ENCODE assay signal across 26 cellular contexts in the genomic region with DNA sequence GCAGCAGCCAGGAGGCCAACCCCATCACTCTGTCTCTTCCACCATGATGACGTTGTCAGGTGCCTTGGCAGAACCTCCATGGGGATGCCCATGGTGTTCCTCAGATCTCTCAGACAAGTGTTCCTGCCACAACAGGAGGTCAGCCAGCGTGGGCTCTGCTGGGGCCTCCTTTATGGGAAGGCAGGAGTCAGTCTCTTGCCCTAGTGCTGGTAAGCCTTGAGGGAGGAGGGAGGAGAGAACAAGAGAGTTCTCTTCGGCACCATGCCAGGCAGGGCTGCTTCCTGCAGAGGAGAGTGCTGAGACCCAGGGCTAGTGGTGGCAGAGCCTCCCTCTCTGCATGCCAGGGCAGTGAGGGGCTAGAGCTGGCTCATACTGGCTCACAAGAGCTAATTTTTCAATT. TPM values are rescaled to one million over a fixed set of nuclear protein-coding genes. Genes with fewer than 3 reads are reported as not detected.
A peak's percentile ranks its signal among the peaks of the same experiment; 100 is the strongest.
DNase-seq lines count a peak whose midpoint lies in the region; ATAC-seq, FAIRE-seq and TF ChIP-seq lines count a peak whose summit lies in the region.
"Had no signal": no experiment of that assay in that cellular context is flagged by ENCODE, and none has a peak within 500 bp of the region (broad histone marks: within the 10 kb centered on the region; RNA-seq: fewer than 3 reads in every experiment).

No MANE protein-coding gene starts in this region.

- H3K9ac ChIP-seq in K562 (ENCODE audit: insufficient read depth in 1 of 2, low read depth in 2 of 2, low read length in 2 of 2) (peak overlapping the region in 1 of 2 experiments; percentile 34; a peak in 2 of 4 replicates), mammary epithelial cell (ENCODE audit: insufficient read depth, low read length) (no peak overlapping the region)

- H3K27ac ChIP-seq in K562 (ENCODE audit: extremely low read depth, low read depth, low read length) (no peak overlapping the region), layer of hippocampus (ENCODE audit: low read depth, low read length) (peak overlapping the region; percentile 43), temporal lobe (ENCODE audit: low read depth, low read length) (peak overlapping the region; percentile 85), tibial artery (no peak overlapping the region), mammary epithelial cell (ENCODE audit: insufficient read depth, low read depth, low read length) (no peak overlapping the region)
- H3K27ac ChIP-seq: SK-N-MC had no signal

- POLR2A ChIA-PET in K562 (lab: Yijun Ruan, JAX) = interaction anchor here (0.6 to 19.9 kb wide), 7 partner anchors 8 to 554 kb away, joined by 3 to 414 read pairs (median 4); no protein-coding TSS in a partner anchor

- H3K4me3 ChIP-seq in K562 (no peak overlapping the region), tibial artery (no peak overlapping the region), mammary epithelial cell (replicated peaks in 1 of 3; ENCODE audit: insufficient read depth in 1 of 3, low read depth in 2 of 3, low read length in 3 of 3) (no peak overlapping the region)
- H3K4me3 ChIP-seq: SK-N-MC had no signal

- intact Hi-C loops in K562 (cut with micrococcal nuclease) = no loop called here
- intact Hi-C loops in tibial artery (cut with DNase I; ENCODE audit: low total_unique reads) = no loop called here
- intact Hi-C loops in mammary epithelial cell (cut with micrococcal nuclease) = no loop called here

- H3K9me3 ChIP-seq in K562 (replicated peaks; ENCODE audit: control insufficient read depth, insufficient read depth, low read depth, low read length) = no peaks in the 10 kb centered on the region
- H3K9me3 ChIP-seq in tibial artery = no peaks in the 10 kb centered on the region
- H3K9me3 ChIP-seq in mammary epithelial cell (replicated peaks; ENCODE audit: insufficient read depth, low read length) = no peaks in the 10 kb centered on the region
- H3K9me3 ChIP-seq: Caco-2 had no signal

- H3K27me3 ChIP-seq in K562 (ENCODE audit: control insufficient read depth in 2 of 2, insufficient read depth in 2 of 2, low read length in 2 of 2) (peaks cover 90 to 100% of the 10 kb centered on the region in 2 experiments), layer of hippocampus (ENCODE audit: control insufficient read depth, insufficient read depth, low read length) (no peaks in the 10 kb centered on the region), tibial artery (no peaks in the 10 kb centered on the region), mammary epithelial cell (ENCODE audit: insufficient read depth, low read length) (no peaks in the 10 kb centered on the region)

- H3K79me2 ChIP-seq in K562 (ENCODE audit: control insufficient read depth, insufficient read depth, low read length) (no peaks in the 10 kb centered on the region), mammary epithelial cell (ENCODE audit: insufficient read depth, low read length) (no peaks in the 10 kb centered on the region)

- H2AFZ ChIP-seq in K562 (ENCODE audit: low read depth, low read length) = no peak overlapping the region
- no peak overlapping the region for H2AFZ ChIP-seq in mammary epithelial cell (ENCODE audit: low read depth, low read length)

- H3K36me3 ChIP-seq in K562 (ENCODE audit: control insufficient read depth, insufficient read depth, low read length) (no peaks in the 10 kb centered on the region), tibial artery (no peaks in the 10 kb centered on the region), mammary epithelial cell (ENCODE audit: insufficient read depth, low read length) (no peaks in the 10 kb centered on the region)

- dilution Hi-C loops in mammary epithelial cell (cut with HindIII; ENCODE audit: low sequenced_read_pairs) = no loop called here

- H4K20me1 ChIP-seq in K562 (replicated peaks; ENCODE audit: control insufficient read depth, insufficient read depth, low read length) = peaks cover 99% of the 10 kb centered on the region
- no peaks in the 10 kb centered on the region for H4K20me1 ChIP-seq in mammary epithelial cell (ENCODE audit: insufficient read depth, low read length)

- FAIRE-seq in K562 (lab: Jason Lieb, UNC) = no peak
- FAIRE-seq: G401.6, GM12892 had no signal

- in situ Hi-C loops in K562 (cut with MboI) = no loop called here
- in situ Hi-C loops in mammary epithelial cell (cut with MboI; ENCODE audit: low sequenced_read_pairs in 2 of 2) = no loop called here

- no peak for TF ChIP-seq EP300 in K562 (IDR thresholded peaks at IDR 0.05; ENCODE audit: low read length)

- 2% methylated on average over 3 of the region's 3 CpGs for WGBS in K562 (ENCODE audit: insufficient coverage, low coverage, missing lambda C conversion rate)
- WGBS in mammary epithelial cell (ENCODE audit: low coverage, missing lambda C conversion rate) = 48% methylated on average over 3 of the region's 3 CpGs

- ATAC-seq in K562 (no peak), HG03135 (IDR thresholded peaks at IDR 0.05; ENCODE audit: unreplicated experiment) (no peak)
- ATAC-seq: PC-3 had no signal

- TF ChIP-seq RAD21 in K562 (CRISPR knock-in tag; conservative IDR thresholded peaks at IDR 0.05 in 1 of 2, IDR thresholded peaks at IDR 0.05 in 1 of 2) = no peak

- CTCF ChIA-PET in K562 (lab: Yijun Ruan, JAX; ENCODE audit: low intra/inter-chr PET ratio) (no interaction called here), mammary epithelial cell (lab: Charles Lee; ENCODE audit: low non-redundant PET) (interaction anchor here (0.5 kb wide), 1 partner anchor 272 kb away, joined by 6 read pairs; no protein-coding TSS in a partner anchor)

- BruUV-seq in K562 (replicated peaks; lab: Mats Ljungman, UMichigan) = no TSS peak
- no TSS peak for BruUV-seq in mammary epithelial cell (replicated peaks; lab: Mats Ljungman, UMichigan)

- H3K4me2 ChIP-seq in K562 (ENCODE audit: insufficient read depth, low read length) (no peak overlapping the region), mammary epithelial cell (ENCODE audit: insufficient read depth, low read depth, low read length) (no peak overlapping the region)

- no peak for TF ChIP-seq CTCF in K562 (IDR thresholded peaks at IDR 0.05 in 2 of 3, conservative IDR thresholded peaks at IDR 0.05 in 1 of 3; ENCODE audit: insufficient read depth in 2 of 3, low read depth in 1 of 3, low read length in 3 of 3)
- TF ChIP-seq CTCF in tibial artery (IDR thresholded peaks at IDR 0.05) = no peak
- TF ChIP-seq CTCF in mammary epithelial cell (conservative IDR thresholded peaks at IDR 0.05 in 1 of 2, IDR thresholded peaks at IDR 0.05 in 1 of 2; ENCODE audit: extremely low read depth in 1 of 2, insufficient read depth in 1 of 2, low read depth in 1 of 2, low read length in 2 of 2) = no peak

- no peak for TF ChIP-seq POLR2A in K562 (conservative IDR thresholded peaks at IDR 0.05)

- DNase-seq in NCI-H69 (lab: John Stamatoyannopoulos, UW) = peak; percentile 59
- no peak for DNase-seq in K562 (ENCODE audit: extremely low read depth in 1 of 4, low spot score in 3 of 4)
- DNase-seq in mesenteric fat pad (ENCODE audit: low spot score) = no peak
- no peak for DNase-seq in tibial artery
- no peak for DNase-seq in mammary epithelial cell
- DNase-seq: Caco-2; CD4-positive, CD25-positive, alpha-beta regulatory T cell; DMS 273 treated with DMSO at 0.1 percent for 48 hours; GOT3; HCEC 1CT; Karpas-422; MV-4-11; NCI-H1694; NCI-H2081; NCI-H2171; NCI-H345; PC-3; SHP77 had no signal

- H3K4me1 ChIP-seq in K562 (replicated peaks in 1 of 2; ENCODE audit: control insufficient read depth in 2 of 2, insufficient read depth in 2 of 2, low read length in 2 of 2) = peaks cover 0 to 48% of the 10 kb centered on the region in 2 experiments; a peak in 3 of 5 replicates
- peaks cover 0 to 20% (median 18%) of the 10 kb centered on the region in 4 donors for H3K4me1 ChIP-seq in tibial artery
- H3K4me1 ChIP-seq in mammary epithelial cell (ENCODE audit: insufficient read depth, low read length) = no peaks in the 10 kb centered on the region
- H3K4me1 ChIP-seq: Caco-2 had no signal

- peaks cover 10% of the 10 kb centered on the region for H3K9me1 ChIP-seq in K562 (ENCODE audit: control insufficient read depth, insufficient read depth, low read length)

RNA-seq across cellular contexts. Expression of a gene that starts 32.5 kb away (rescaled TPM):
- 0.79 and 1.2 TPM in 2 replicates for total RNA-seq in K562 (2011; cell fraction: chromatin; rRNA removed; ENCODE audit: low replicate concordance)
- total RNA-seq in K562 (2011; cell fraction: nucleolus; rRNA removed) = 0.50 and 0.79 TPM in 2 replicates
- 0.29 and 0.46 TPM in 2 replicates for total RNA-seq in K562 (2011; cell fraction: nucleoplasm; rRNA removed)
- total RNA-seq in K562 (2014; rRNA removed) (0.14 and 0.24 TPM in 2 replicates), K562 (2014; rRNA removed; fragmentation: Illumina TruSeq; extraction: Trizol) (0.04 and 0.10 TPM in 2 replicates), K562 (2015; rRNA removed; fragmentation: Illumina TruSeq; extraction: Trizol) (0.04 and 0.11 TPM in 2 replicates), K562 (2021) (0.22 and 0.74 TPM in 2 replicates), temporal lobe (124 TPM), mesenteric fat pad (18.3 TPM), mammary epithelial cell (10 to 100 TPM in 1 of 2 donors, 1 to 10 TPM in 1; 2.0 to 12.0 TPM)
- polyA plus RNA-seq in K562 (2011; rRNA removed) (0.13 and 0.22 TPM in 2 replicates), K562 (2014; fragmentation: Illumina TruSeq; extraction: Trizol) (0.12 and 0.13 TPM in 2 replicates), K562 (2014; fragmentation: Nextera tagmentation; extraction: Ambion mirVana) (not detected), K562 (2014; rRNA removed) (0.18 TPM in 1 of 2 replicates, not detected in the other), mammary epithelial cell (0.75 TPM)
- polyA plus RNA-seq in K562 (2011; cell fraction: cytosol; rRNA removed) = 0.15 and 0.31 TPM in 2 replicates
- polyA plus RNA-seq in K562 (2011; cell fraction: nucleus; rRNA removed) = 0.35 and 0.60 TPM in 2 replicates
- 0.14 and 0.26 TPM in 2 replicates for polyA plus RNA-seq in K562 (2012)
- 0.21 and 0.32 TPM in 2 replicates for polyA minus RNA-seq in K562 (2011; rRNA and poly(A)+ RNA removed)
- 0.57 TPM in 1 of 2 replicates, not detected in the other for polyA minus RNA-seq in K562 (2011; cell fraction: cytosol; rRNA and poly(A)+ RNA removed)
- 0.40 and 0.67 TPM in 2 replicates for polyA minus RNA-seq in K562 (2011; cell fraction: nucleus; rRNA and poly(A)+ RNA removed)
- not detected for polyA minus RNA-seq in mammary epithelial cell

RNA-seq across cellular contexts. Expression of a gene that starts 39.0 kb away (rescaled TPM):
- total RNA-seq in K562 (2011; cell fraction: chromatin; rRNA removed; ENCODE audit: low replicate concordance) = not detected in 2 replicates
- not detected in 2 replicates for total RNA-seq in K562 (2011; cell fraction: nucleolus; rRNA removed)
- total RNA-seq in K562 (2011; cell fraction: nucleoplasm; rRNA removed) = not detected in 2 replicates
- not detected in 2 replicates for total RNA-seq in K562 (2014; rRNA removed)
- not detected in 2 replicates for total RNA-seq in K562 (2014; rRNA removed; fragmentation: Illumina TruSeq; extraction: Trizol)
- not detected in 2 replicates for total RNA-seq in K562 (2015; rRNA removed; fragmentation: Illumina TruSeq; extraction: Trizol)
- not detected in 2 replicates for total RNA-seq in K562 (2021)
- polyA plus RNA-seq in K562 (2011; rRNA removed) = 0.24 TPM in 1 of 2 replicates, not detected in the other
- not detected in 2 replicates for polyA plus RNA-seq in K562 (2011; cell fraction: cytosol; rRNA removed)
- 0.27 TPM in 1 of 2 replicates, not detected in the other for polyA plus RNA-seq in K562 (2011; cell fraction: nucleus; rRNA removed)
- not detected in 2 replicates for polyA plus RNA-seq in K562 (2012)
- polyA plus RNA-seq in K562 (2014; fragmentation: Illumina TruSeq; extraction: Trizol) = not detected in 2 replicates
- under 1 TPM in 1 of 2 experiments, not detected in 1; 0.35 TPM for polyA plus RNA-seq in K562 (2014; fragmentation: Nextera tagmentation; extraction: Ambion mirVana)
- not detected in 2 replicates for polyA plus RNA-seq in K562 (2014; rRNA removed)
- not detected in 2 replicates for polyA minus RNA-seq in K562 (2011; rRNA and poly(A)+ RNA removed)
- polyA minus RNA-seq in K562 (2011; cell fraction: cytosol; rRNA and poly(A)+ RNA removed) = not detected in 2 replicates
- polyA minus RNA-seq in K562 (2011; cell fraction: nucleus; rRNA and poly(A)+ RNA removed) = not detected in 2 replicates
- 2.7 TPM for total RNA-seq in temporal lobe
- not detected for total RNA-seq in mesenteric fat pad
- under 1 TPM in 1 of 2 donors, not detected in 1; 0.42 TPM for total RNA-seq in mammary epithelial cell
- polyA plus RNA-seq in mammary epithelial cell = not detected
- not detected for polyA minus RNA-seq in mammary epithelial cell
- total RNA-seq: CD4-positive, CD25-positive, alpha-beta regulatory T cell; M059J; RPMI7951 had no signal

RNA-seq across cellular contexts. Expression of a gene that starts 42.5 kb away (rescaled TPM):
- not detected in 2 replicates for total RNA-seq in K562 (2011; cell fraction: chromatin; rRNA removed; ENCODE audit: low replicate concordance)
- total RNA-seq in K562 (2011; cell fraction: nucleolus; rRNA removed) = not detected in 2 replicates
- not detected in 2 replicates for total RNA-seq in K562 (2011; cell fraction: nucleoplasm; rRNA removed)
- total RNA-seq in K562 (2014; rRNA removed) = 0.04 and 0.50 TPM in 2 replicates
- not detected in 2 replicates for total RNA-seq in K562 (2014; rRNA removed; fragmentation: Illumina TruSeq; extraction: Trizol)
- not detected in 2 replicates for total RNA-seq in K562 (2015; rRNA removed; fragmentation: Illumina TruSeq; extraction: Trizol)
- total RNA-seq in K562 (2021) = 0.09 TPM in 1 of 2 replicates, not detected in the other
- 0.01 and 0.04 TPM in 2 replicates for polyA plus RNA-seq in K562 (2011; rRNA removed)
- polyA plus RNA-seq in K562 (2011; cell fraction: cytosol; rRNA removed) = 0.58 TPM in 1 of 2 replicates, not detected in the other
- polyA plus RNA-seq in K562 (2011; cell fraction: nucleus; rRNA removed) = 0.06 TPM in 1 of 2 replicates, not detected in the other
- 0.08 and 0.18 TPM in 2 replicates for polyA plus RNA-seq in K562 (2012)
- not detected in 2 replicates for polyA plus RNA-seq in K562 (2014; fragmentation: Illumina TruSeq; extraction: Trizol)
- under 1 TPM; 0.04 to 0.08 TPM for polyA plus RNA-seq in K562 (2014; fragmentation: Nextera tagmentation; extraction: Ambion mirVana)
- 0.08 TPM in 1 of 2 replicates, not detected in the other for polyA plus RNA-seq in K562 (2014; rRNA removed)
- polyA minus RNA-seq in K562 (2011; rRNA and poly(A)+ RNA removed) = 0.42 TPM in 1 of 2 replicates, not detected in the other
- not detected in 2 replicates for polyA minus RNA-seq in K562 (2011; cell fraction: cytosol; rRNA and poly(A)+ RNA removed)
- 0.11 and 0.40 TPM in 2 replicates for polyA minus RNA-seq in K562 (2011; cell fraction: nucleus; rRNA and poly(A)+ RNA removed)
- total RNA-seq in temporal lobe = 4.9 TPM
- 3.2 TPM for total RNA-seq in mesenteric fat pad
- total RNA-seq in mammary epithelial cell = 1 to 10 TPM; 8.6 to 8.7 TPM
- polyA plus RNA-seq in mammary epithelial cell = 7.6 TPM
- polyA minus RNA-seq in mammary epithelial cell = 20.8 TPM

Comparison
In these comparisons a context has a peak if more than half of its experiments do, and no peak if none do; other contexts are left out.
1. H3K27ac ChIP-seq: peak in layer of hippocampus (single experiment) and temporal lobe (single experiment); none in K562 (single experiment), tibial artery (0 of 2) and mammary epithelial cell (single experiment).